In the genomic region with DNA sequence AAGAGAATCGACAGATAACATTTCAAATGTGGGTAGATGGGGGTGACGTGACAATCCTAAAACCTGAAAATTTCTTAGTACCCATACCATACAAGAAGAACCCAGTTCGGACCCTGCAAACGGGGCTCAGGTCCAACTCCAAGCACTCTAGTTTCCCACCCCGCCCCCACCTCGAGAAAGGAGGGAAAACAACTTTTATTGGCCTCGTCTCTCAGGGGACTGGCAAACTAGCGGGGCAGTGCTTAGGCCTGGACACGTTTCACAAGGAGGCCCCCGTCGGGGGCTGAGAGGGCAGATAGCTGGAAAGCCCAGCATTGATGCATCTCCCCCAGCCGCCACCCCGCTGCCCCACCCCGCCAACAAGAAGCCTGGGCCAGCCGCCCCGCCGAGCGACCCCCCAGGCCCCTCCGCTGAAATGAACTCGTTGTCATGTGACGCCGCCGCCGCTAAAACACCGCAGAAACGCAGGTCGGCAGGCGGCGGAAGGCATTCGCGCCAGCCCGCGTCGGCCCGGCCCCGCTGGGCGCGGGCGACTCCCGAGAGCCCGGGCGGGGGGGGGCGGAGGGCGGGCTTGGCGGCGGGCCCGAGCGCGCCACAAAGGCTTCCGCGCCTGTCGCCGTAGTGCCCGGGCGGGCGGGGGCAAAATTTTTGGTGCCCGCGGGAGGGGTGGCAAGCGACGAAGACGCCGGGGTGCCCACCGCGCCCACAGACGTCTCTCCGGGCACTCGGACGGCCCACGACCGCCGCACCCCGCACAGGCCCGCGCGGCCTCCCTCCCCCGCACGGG, we compare ENCODE assay signal across 8 cellular contexts. TPM values are rescaled to one million over a fixed set of nuclear protein-coding genes. Genes with fewer than 3 reads are reported as not detected.
DNase-seq lines count a peak whose midpoint lies in the region; ATAC-seq and TF ChIP-seq lines count a peak whose summit lies in the region.

No MANE protein-coding gene starts in this region.

- WGBS in GM23248 (ENCODE audit: low coverage in 1 of 2, low lambda C conversion rate in 2 of 2, missing lambda C conversion rate in 2 of 2), 2 experiments: 0 to 2% methylated on average over 40 to 56 of the region's 77 CpGs

- peaks cover 2% of the 10 kb centered on the region for H3K36me3 Mint-ChIP-seq in activated naive CD8-positive, alpha-beta T cell treated with anti-CD3 and anti-CD28 coated beads, Interleukin-2, amount 10 ng/mL, durations not matched to agents 7 days and 5 days

- H3K27ac ChIP-seq in GM23248: peak overlapping the region; percentile 99
- peak overlapping the region; percentile 90 for H3K27ac ChIP-seq in SU-DHL-6 (ENCODE audit: low read depth, low read length)
- peak overlapping the region; percentile 96 for H3K27ac ChIP-seq in parathyroid adenoma
- H3K27ac ChIP-seq in tibial artery: peak overlapping the region; percentile 95 to 98

- H3K27ac Mint-ChIP-seq in activated naive CD8-positive, alpha-beta T cell treated with anti-CD3 and anti-CD28 coated beads, Interleukin-2, amount 10 ng/mL, durations not matched to agents 7 days and 5 days: peak overlapping the region; percentile 97

- no peaks in the 10 kb centered on the region for H3K9me2 ChIP-seq in GM23248 (ENCODE audit: insufficient read depth)
- no peaks in the 10 kb centered on the region for H3K9me2 ChIP-seq in SU-DHL-6 (replicated peaks; ENCODE audit: insufficient read depth, low read length)

- no peak for TF ChIP-seq CTCF in SU-DHL-6 (IDR thresholded peaks at IDR 0.05; ENCODE audit: insufficient read depth, low read length, poor library complexity, severe bottlenecking)
- TF ChIP-seq CTCF in parathyroid adenoma (IDR thresholded peaks at IDR 0.05): no peak
- TF ChIP-seq CTCF in tibial artery (IDR thresholded peaks at IDR 0.05): no peak

- H3K36me3 ChIP-seq in GM23248 (ENCODE audit: low read depth) (no peaks in the 10 kb centered on the region), SU-DHL-6 (ENCODE audit: low read length) (no peaks in the 10 kb centered on the region), parathyroid adenoma (ENCODE audit: control insufficient read depth, insufficient read depth, low read length) (no peaks in the 10 kb centered on the region), tibial artery (no peaks in the 10 kb centered on the region)

- peak overlapping the region; percentile 97 for H3K4me3 Mint-ChIP-seq in activated naive CD8-positive, alpha-beta T cell treated with anti-CD3 and anti-CD28 coated beads, Interleukin-2, amount 10 ng/mL, durations not matched to agents 7 days and 5 days

- H4K20me1 ChIP-seq in GM23248 (ENCODE audit: insufficient read depth) (no peaks in the 10 kb centered on the region), SU-DHL-6 (ENCODE audit: low read depth, low read length) (no peaks in the 10 kb centered on the region)

- peak; percentile 4 for ATAC-seq in activated naive CD8-positive, alpha-beta T cell treated with anti-CD3 and anti-CD28 coated beads, Interleukin-2, amount 10 ng/mL, durations not matched to agents 7 days and 5 days (ENCODE audit: low read depth)
- ATAC-seq in Right ventricle myocardium superior (ENCODE audit: poor library complexity): peak; percentile 49

- H3K9me3 Mint-ChIP-seq in activated naive CD8-positive, alpha-beta T cell treated with anti-CD3 and anti-CD28 coated beads, Interleukin-2, amount 10 ng/mL, durations not matched to agents 7 days and 5 days: no peaks in the 10 kb centered on the region

- H2AFZ ChIP-seq in GM23248: peak overlapping the region; percentile 48
- peak overlapping the region; percentile 75 for H2AFZ ChIP-seq in SU-DHL-6 (ENCODE audit: low read depth, low read length, severe bottlenecking)
- H2AFZ ChIP-seq in parathyroid adenoma: peak overlapping the region; percentile 87

- no peaks in the 10 kb centered on the region for H3K27me3 ChIP-seq in GM23248 (replicated peaks; ENCODE audit: insufficient read depth)
- no peaks in the 10 kb centered on the region for H3K27me3 ChIP-seq in SU-DHL-6 (ENCODE audit: low read length)
- H3K27me3 ChIP-seq in parathyroid adenoma (ENCODE audit: control insufficient read depth, insufficient read depth, low read length): no peaks in the 10 kb centered on the region
- H3K27me3 ChIP-seq in tibial artery: no peaks in the 10 kb centered on the region

- H3K4me1 ChIP-seq in GM23248 (ENCODE audit: insufficient read depth) (peaks cover 23% of the 10 kb centered on the region), parathyroid adenoma (peaks cover 9% of the 10 kb centered on the region), tibial artery (peaks cover 0 to 47% (median 31%) of the 10 kb centered on the region in 4 donors)

- peaks cover 32% of the 10 kb centered on the region for H3F3A ChIP-seq in GM23248 (ENCODE audit: insufficient read depth)
- H3F3A ChIP-seq in SU-DHL-6 (ENCODE audit: insufficient read depth): peaks cover 11% of the 10 kb centered on the region; the same call in 1 of the 2 replicates

- H3K79me2 ChIP-seq in GM23248 (ENCODE audit: insufficient read depth) (peaks cover 47% of the 10 kb centered on the region), SU-DHL-6 (ENCODE audit: insufficient read depth, low read length) (peaks cover 49% of the 10 kb centered on the region), parathyroid adenoma (peaks cover 26% of the 10 kb centered on the region)

- POLR2A ChIA-PET in activated naive CD8-positive, alpha-beta T cell treated with anti-CD3 and anti-CD28 coated beads, Interleukin-2, amount 10 ng/mL, durations not matched to agents 7 days and 5 days (lab: Charles Lee): interaction anchor here (0.6 to 3.2 kb wide), 11 partner anchors 20 to 642 kb away, joined by 3 to 76 read pairs (median 7); partner anchors contain the start of genes MSL2 and NCK1

- H3K4me3 ChIP-seq in GM23248 (peak overlapping the region; percentile 92), SU-DHL-6 (ENCODE audit: insufficient read depth, low read length, poor library complexity, severe bottlenecking) (peak overlapping the region; percentile 86), parathyroid adenoma (ENCODE audit: low read depth, low read length) (peak overlapping the region; percentile 79), tibial artery (peak overlapping the region; percentile 77 to 91)

- in situ Hi-C loops in GM23248 (cut with MboI): loop anchor here (10.0 kb wide), 1 partner anchor 357 kb away; no protein-coding TSS in a partner anchor

- H3K27me3 Mint-ChIP-seq in activated naive CD8-positive, alpha-beta T cell treated with anti-CD3 and anti-CD28 coated beads, Interleukin-2, amount 10 ng/mL, durations not matched to agents 7 days and 5 days: no peaks in the 10 kb centered on the region

- DNase-seq in COR-L47 (lab: John Stamatoyannopoulos, UW): peak; percentile 88
- peak; percentile 84 for DNase-seq in GM23248
- DNase-seq in MV-4-11 (lab: John Stamatoyannopoulos, UW): peak; percentile 49
- DNase-seq in activated naive CD8-positive, alpha-beta T cell treated with anti-CD3 and anti-CD28 coated beads, Interleukin-2, amount 10 ng/mL, durations not matched to agents 7 days and 5 days: peak; percentile 78
- DNase-seq in Right ventricle myocardium superior: peak; percentile 86
- DNase-seq in tibial artery: peak; percentile 67 to 86

- H3K4me2 ChIP-seq in GM23248 (ENCODE audit: unreplicated experiment) (peak overlapping the region; percentile 91), SU-DHL-6 (ENCODE audit: low read depth, low read length, poor library complexity, severe bottlenecking) (peak overlapping the region; percentile 92), parathyroid adenoma (ENCODE audit: low read length) (peak overlapping the region; percentile 96)

- intact Hi-C loops in Right ventricle myocardium superior (cut with DNase I) (loop anchor here (5.0 to 10.0 kb wide), 5 partner anchors 111 to 677 kb away; partner anchors contain the start of genes MSL2, NCK1 and PCCB), tibial artery (cut with DNase I; ENCODE audit: low total_unique reads) (loop anchor here (2.0 to 10.0 kb wide), 3 partner anchors 113 to 554 kb away; partner anchors contain the start of genes MSL2, NCK1 and PCCB)

- H3K9me3 ChIP-seq in GM23248 (ENCODE audit: low read depth): no peaks in the 10 kb centered on the region
- H3K9me3 ChIP-seq in SU-DHL-6 (ENCODE audit: insufficient read depth, low read length): no peaks in the 10 kb centered on the region
- no peaks in the 10 kb centered on the region for H3K9me3 ChIP-seq in parathyroid adenoma (ENCODE audit: control insufficient read depth, low read length)
- no peaks in the 10 kb centered on the region for H3K9me3 ChIP-seq in tibial artery

- H3K9ac ChIP-seq in GM23248 (peak overlapping the region; percentile 98), SU-DHL-6 (ENCODE audit: low read length) (peak overlapping the region; percentile 89), parathyroid adenoma (peak overlapping the region; percentile 46)

- H3K4me1 Mint-ChIP-seq in activated naive CD8-positive, alpha-beta T cell treated with anti-CD3 and anti-CD28 coated beads, Interleukin-2, amount 10 ng/mL, durations not matched to agents 7 days and 5 days: peaks cover 37% of the 10 kb centered on the region

RNA-seq across cellular contexts. Expression of gene STAG1, which starts 0.7 kb away (rescaled TPM):
- 39.7 and 41.7 TPM in 2 replicates for total RNA-seq in GM23248 (2014; rRNA removed; shearing (Covaris generic))
- 21.1 and 22.7 TPM in 2 replicates for polyA plus RNA-seq in GM23248 (2016; fragmentation: Nextera tagmentation; extraction: Ambion mirVana)
- 10 to 100 TPM; 39.4 to 43.7 TPM for total RNA-seq in activated naive CD8-positive, alpha-beta T cell treated with anti-CD3 and anti-CD28 coated beads, Interleukin-2, amount 10 ng/mL, durations not matched to agents 7 days and 5 days
- total RNA-seq in Right ventricle myocardium superior: 21.1 TPM

Comparison
In these comparisons a context has a peak if more than half of its experiments do, and no peak if none do; other contexts are left out.
1. Peak in every context shown above with its lines: DNase-seq, ATAC-seq, H3K4me3 ChIP-seq and H3K27ac ChIP-seq.
2. H3K9ac ChIP-seq: peak in every context shown above with its lines; median percentile 98 in GM23248; 89 in SU-DHL-6; 46 in parathyroid adenoma.